In the genomic region with DNA sequence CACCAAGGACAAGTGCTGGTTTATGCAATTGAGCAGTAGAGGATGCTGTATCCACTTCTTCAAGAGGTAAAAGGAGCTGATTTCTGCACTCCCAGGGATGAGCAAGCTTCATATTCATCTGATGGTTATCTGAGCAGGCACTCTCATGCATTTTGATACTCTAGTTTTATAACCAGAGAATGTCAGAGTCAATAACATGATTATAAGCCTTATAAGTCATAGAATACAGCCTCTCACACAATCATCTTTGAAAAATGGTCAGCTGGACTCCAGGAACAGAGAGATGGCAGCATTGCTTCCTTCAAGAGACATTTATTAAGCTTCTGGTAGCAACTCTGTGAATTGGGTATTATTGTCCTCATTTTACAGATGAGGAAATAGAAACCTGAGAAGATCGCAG, we compare ENCODE assay signal across 18 cellular contexts.
DNase-seq lines count a peak whose midpoint lies in the region; ATAC-seq and TF ChIP-seq lines count a peak whose summit lies in the region.
"Had no signal": no experiment of that assay in that cellular context is flagged by ENCODE, and none has a peak within 500 bp of the region (broad histone marks: within the 10 kb centered on the region; RNA-seq: fewer than 3 reads in every experiment).

No MANE protein-coding gene starts in this region.

- H3K36me3 Mint-ChIP-seq in osteocyte (ENCODE audit: unreplicated experiment) = no peaks in the 10 kb centered on the region
- no peaks in the 10 kb centered on the region for H3K36me3 Mint-ChIP-seq in naive thymus-derived CD4-positive, alpha-beta T cell
- H3K36me3 Mint-ChIP-seq: activated CD8-positive, alpha-beta memory T cell treated with anti-CD3 and anti-CD28 coated beads, Interleukin-2, amount 10 ng/mL, durations not matched to agents 7 days and 5 days; CD8-positive, alpha-beta T cell had no signal

- no peaks in the 10 kb centered on the region for H4K20me1 ChIP-seq in DOHH2 (ENCODE audit: control insufficient read depth, insufficient read depth, low read depth, low read length)

- peak overlapping the region; percentile 44 for H3K27ac ChIP-seq in DOHH2 (ENCODE audit: low read depth, low read length)
- no peak overlapping the region for H3K27ac ChIP-seq in naive thymus-derived CD4-positive, alpha-beta T cell (ENCODE audit: low read depth, low read length)
- H3K27ac ChIP-seq: ovary, stomach had no signal

- no peaks in the 10 kb centered on the region for H3K9me2 ChIP-seq in DOHH2 (replicated peaks; ENCODE audit: control insufficient read depth, low read length)

- peak overlapping the region; percentile 52 for H3K4me2 ChIP-seq in DOHH2 (ENCODE audit: low read length)

- no peaks in the 10 kb centered on the region for H3K27me3 Mint-ChIP-seq in osteocyte (ENCODE audit: unreplicated experiment)
- no peaks in the 10 kb centered on the region for H3K27me3 Mint-ChIP-seq in naive thymus-derived CD4-positive, alpha-beta T cell
- H3K27me3 Mint-ChIP-seq: activated CD8-positive, alpha-beta memory T cell treated with anti-CD3 and anti-CD28 coated beads, Interleukin-2, amount 10 ng/mL, durations not matched to agents 7 days and 5 days; effector memory CD8-positive, alpha-beta T cell had no signal

- peaks cover 9% of the 10 kb centered on the region for H3K36me3 ChIP-seq in DOHH2 (ENCODE audit: control insufficient read depth, low read length)
- no peaks in the 10 kb centered on the region for H3K36me3 ChIP-seq in naive thymus-derived CD4-positive, alpha-beta T cell (ENCODE audit: control insufficient read depth in 2 of 3, insufficient read depth in 3 of 3, low read length in 3 of 3)
- H3K36me3 ChIP-seq: ovary, stomach had no signal

- ATAC-seq in naive thymus-derived CD4-positive, alpha-beta T cell = no peak
- ATAC-seq: activated CD8-positive, alpha-beta memory T cell treated with anti-CD3 and anti-CD28 coated beads, Interleukin-2, amount 10 ng/mL, durations not matched to agents 7 days and 5 days; CD8-positive, alpha-beta T cell; effector memory CD8-positive, alpha-beta T cell; K562 had no signal

- peaks cover 92% of the 10 kb centered on the region for H3K4me1 ChIP-seq in DOHH2 (ENCODE audit: control insufficient read depth, low read length)
- H3K4me1 ChIP-seq in naive thymus-derived CD4-positive, alpha-beta T cell (ENCODE audit: control insufficient read depth in 2 of 2, insufficient read depth in 2 of 2, low read length in 2 of 2) = no peaks in the 10 kb centered on the region

- DNase-seq in M059J (ENCODE audit: low read depth) = peak; percentile 13
- DNase-seq in choroid plexus epithelial cell (ENCODE audit: low read depth) = no peak
- DNase-seq in osteocyte (ENCODE audit: extremely low spot score, unreplicated experiment) = no peak
- no peak for DNase-seq in NCI-H146 (lab: John Stamatoyannopoulos, UW)
- DNase-seq in retina = no peak
- no peak for DNase-seq in naive thymus-derived CD4-positive, alpha-beta T cell
- DNase-seq: activated CD8-positive, alpha-beta memory T cell treated with anti-CD3 and anti-CD28 coated beads, Interleukin-2, amount 10 ng/mL, durations not matched to agents 7 days and 5 days; activated naive CD4-positive, alpha-beta T cell treated with Interleukin-2 at 50 U/mL for 16 hours; CD8-positive, alpha-beta T cell; effector memory CD8-positive, alpha-beta T cell; GDM1; midbrain; NCI-H526; ovary; stimulated activated CD4-positive, alpha-beta T cell treated with anti-CD3 and anti-CD28 coated beads, Interleukin-12 subunit alpha, Interleukin-12 subunit beta, amount 100 ng/mL, for 4 hours; stomach had no signal

- H3K27ac Mint-ChIP-seq in osteocyte (ENCODE audit: unreplicated experiment) = no peak overlapping the region
- H3K27ac Mint-ChIP-seq in naive thymus-derived CD4-positive, alpha-beta T cell = no peak overlapping the region
- H3K27ac Mint-ChIP-seq: activated CD8-positive, alpha-beta memory T cell treated with anti-CD3 and anti-CD28 coated beads, Interleukin-2, amount 10 ng/mL, durations not matched to agents 7 days and 5 days; CD8-positive, alpha-beta T cell; effector memory CD8-positive, alpha-beta T cell had no signal

- CTCF ChIA-PET in naive thymus-derived CD4-positive, alpha-beta T cell (lab: Charles Lee) = no interaction called here

- peaks cover 52% of the 10 kb centered on the region for H3K4me1 Mint-ChIP-seq in osteocyte (ENCODE audit: unreplicated experiment)
- peaks cover 0 to 1% (median 0%) of the 10 kb centered on the region in 7 donors for H3K4me1 Mint-ChIP-seq in naive thymus-derived CD4-positive, alpha-beta T cell
- H3K4me1 Mint-ChIP-seq: activated CD8-positive, alpha-beta memory T cell treated with anti-CD3 and anti-CD28 coated beads, Interleukin-2, amount 10 ng/mL, durations not matched to agents 7 days and 5 days had no signal

- intact Hi-C loops in naive thymus-derived CD4-positive, alpha-beta T cell (cut with micrococcal nuclease) = no loop called here

- H3K9me3 ChIP-seq in DOHH2 (ENCODE audit: control insufficient read depth, insufficient read depth, low read length) = no peaks in the 10 kb centered on the region
- no peaks in the 10 kb centered on the region for H3K9me3 ChIP-seq in naive thymus-derived CD4-positive, alpha-beta T cell (ENCODE audit: control insufficient read depth in 2 of 3, low read length in 3 of 3)
- H3K9me3 ChIP-seq: ovary, stomach had no signal

- no peak overlapping the region for H3K4me3 Mint-ChIP-seq in osteocyte (ENCODE audit: unreplicated experiment)
- H3K4me3 Mint-ChIP-seq in naive thymus-derived CD4-positive, alpha-beta T cell = no peak overlapping the region
- H3K4me3 Mint-ChIP-seq: activated CD8-positive, alpha-beta memory T cell treated with anti-CD3 and anti-CD28 coated beads, Interleukin-2, amount 10 ng/mL, durations not matched to agents 7 days and 5 days; CD8-positive, alpha-beta T cell; effector memory CD8-positive, alpha-beta T cell had no signal

- H3K9me3 Mint-ChIP-seq in osteocyte (ENCODE audit: unreplicated experiment) = no peaks in the 10 kb centered on the region
- H3K9me3 Mint-ChIP-seq in naive thymus-derived CD4-positive, alpha-beta T cell = no peaks in the 10 kb centered on the region
- H3K9me3 Mint-ChIP-seq: CD8-positive, alpha-beta T cell; effector memory CD8-positive, alpha-beta T cell had no signal

- peaks cover 27% of the 10 kb centered on the region for H3F3A ChIP-seq in DOHH2 (ENCODE audit: control insufficient read depth, insufficient read depth)

- TF ChIP-seq CTCF in DOHH2 (IDR thresholded peaks at IDR 0.05; ENCODE audit: low read depth, low read length, poor library complexity, severe bottlenecking) = peak; percentile 28
- peak; percentile 5 for TF ChIP-seq CTCF in choroid plexus epithelial cell (conservative IDR thresholded peaks at IDR 0.05; ENCODE audit: low read depth, low read length)
- peak; percentile 40 for TF ChIP-seq CTCF in osteocyte (IDR thresholded peaks at IDR 0.05)

- H3K4me3 ChIP-seq in DOHH2 (ENCODE audit: low read length) = no peak overlapping the region
- H3K4me3 ChIP-seq in choroid plexus epithelial cell (ENCODE audit: low read depth, low read length) = no peak overlapping the region
- H3K4me3 ChIP-seq in naive thymus-derived CD4-positive, alpha-beta T cell (ENCODE audit: low read length) = no peak overlapping the region
- H3K4me3 ChIP-seq: K562, ovary, stomach had no signal

- POLR2A ChIA-PET in naive thymus-derived CD4-positive, alpha-beta T cell (lab: Charles Lee) = no interaction called here

- peaks cover 53% of the 10 kb centered on the region for H3K79me2 ChIP-seq in DOHH2 (ENCODE audit: control insufficient read depth, low read length)

- H3K27me3 ChIP-seq in DOHH2 (ENCODE audit: control insufficient read depth, low read length) = no peaks in the 10 kb centered on the region
- H3K27me3 ChIP-seq in naive thymus-derived CD4-positive, alpha-beta T cell (ENCODE audit: control insufficient read depth in 2 of 2, insufficient read depth in 2 of 2, low read length in 2 of 2) = no peaks in the 10 kb centered on the region
- H3K27me3 ChIP-seq: ovary, stomach had no signal
